26 cellular contexts compared by ENCODE assay signal in the genomic region with DNA sequence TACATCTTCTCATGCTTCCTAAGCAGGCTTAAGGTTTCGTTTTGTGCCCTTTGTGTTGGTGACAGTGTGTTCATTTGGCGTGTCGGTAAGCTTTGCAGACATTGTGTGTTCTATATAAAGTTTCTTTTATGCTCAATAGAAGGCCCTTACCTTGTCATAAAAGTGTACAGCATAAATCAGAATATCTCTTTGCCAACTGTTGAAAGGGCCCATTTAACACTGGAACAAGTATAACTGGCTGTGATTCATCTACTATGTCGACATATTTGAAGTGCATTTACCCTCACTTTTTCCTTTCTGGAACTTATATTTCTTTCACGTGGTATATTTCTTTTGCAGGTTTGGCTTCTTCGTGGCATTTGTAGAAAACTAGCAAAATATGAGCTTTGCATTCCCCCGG. TPM values are rescaled to one million over a fixed set of nuclear protein-coding genes. Genes with fewer than 3 reads are reported as not detected.
DNase-seq lines count a peak whose midpoint lies in the region; ATAC-seq, FAIRE-seq and TF ChIP-seq lines count a peak whose summit lies in the region.
"Had no signal": no experiment of that assay in that cellular context is flagged by ENCODE, and none has a peak within 500 bp of the region (broad histone marks: within the 10 kb centered on the region; RNA-seq: fewer than 3 reads in every experiment).

No MANE protein-coding gene starts in this region.

- peaks cover 77% of the 10 kb centered on the region for H3K4me1 ChIP-seq in HepG2 (ENCODE audit: insufficient read depth, low read length)
- peaks cover 0 to 17% (median 5%) of the 10 kb centered on the region in 4 donors for H3K4me1 ChIP-seq in right lobe of liver
- H3K4me1 ChIP-seq in GM23338 (ENCODE audit: insufficient read depth), result no peaks in the 10 kb centered on the region
- H3K4me1 ChIP-seq: BE2C had no signal

- POLR2A ChIA-PET in HepG2 (lab: Yijun Ruan, JAX), result no interaction called here
- POLR2A ChIA-PET in activated CD4-positive, alpha-beta memory T cell treated with anti-CD3 and anti-CD28 coated beads for 36 hours (lab: Charles Lee), result no interaction called here

- CTCF ChIA-PET in HepG2 (lab: Yijun Ruan, JAX; ENCODE audit: low intra/inter-chr PET ratio, low total read pairs), result no interaction called here
- CTCF ChIA-PET in activated CD4-positive, alpha-beta memory T cell treated with anti-CD3 and anti-CD28 coated beads for 36 hours (lab: Charles Lee), result no interaction called here

- H3K79me2 ChIP-seq in HepG2 (ENCODE audit: insufficient read depth, low read length), result peaks cover 26% of the 10 kb centered on the region
- no peaks in the 10 kb centered on the region; the same call in 1 of the 2 replicates for H3K79me2 ChIP-seq in GM23338 (replicated peaks; ENCODE audit: insufficient read depth)

- no peaks in the 10 kb centered on the region for H3K9me2 ChIP-seq in GM23338 (ENCODE audit: insufficient read depth)

- TF ChIP-seq EP300 in HepG2 (IDR thresholded peaks at IDR 0.05; ENCODE audit: low read depth in 2 of 2, low read length in 2 of 2) (no peak), HepG2 (CRISPR knock-in tag; IDR thresholded peaks at IDR 0.05; ENCODE audit: borderline replicate concordance) (no peak)

- H2AFZ ChIP-seq in HepG2 (ENCODE audit: low read length), result no peak overlapping the region
- H2AFZ ChIP-seq in GM23338, result no peak overlapping the region

- H3K9me3 ChIP-seq in HepG2 (ENCODE audit: low read length) (no peaks in the 10 kb centered on the region), right lobe of liver (no peaks in the 10 kb centered on the region)
- H3K9me3 ChIP-seq: BE2C, stomach, tibial nerve had no signal

- H3K9me3 Mint-ChIP-seq in activated CD4-positive, alpha-beta memory T cell treated with anti-CD3 and anti-CD28 coated beads for 36 hours, result no peaks in the 10 kb centered on the region
- H3K9me3 Mint-ChIP-seq in GM23338, result no peaks in the 10 kb centered on the region
- H3K9me3 Mint-ChIP-seq: activated T-helper 17 cell treated with anti-CD3 and anti-CD28 coated beads, Interleukin-2, amount 50 U/mL, for 72 hours; neural crest cell had no signal

- WGBS in HepG2 (ENCODE audit: low lambda C conversion rate), result 93% methylated on average over 7 of the region's 7 CpGs
- WGBS in right lobe of liver (ENCODE audit: insufficient coverage, low coverage, low lambda C conversion rate, missing lambda C conversion rate), result 92% methylated on average over 7 of the region's 7 CpGs

- in situ Hi-C loops in HepG2 (cut with HindIII; ENCODE audit: extremely low pct_ligation_motif_present, low pct_unique_long_range_greater_than_20kb), result no loop called here

- ATAC-seq in HepG2 (no peak), right lobe of liver (no peak), GM23338 (no peak), GM21515 (IDR thresholded peaks at IDR 0.05; ENCODE audit: unreplicated experiment) (no peak)
- ATAC-seq: activated T-helper 17 cell treated with anti-CD3 and anti-CD28 coated beads, Interleukin-2, amount 50 U/mL, for 72 hours had no signal

- intact Hi-C loops in HepG2 (cut with micrococcal nuclease; ENCODE audit: unreplicated experiment), result no loop called here
- intact Hi-C loops in right lobe of liver (cut with DNase I), result no loop called here
- intact Hi-C loops in activated CD4-positive, alpha-beta memory T cell treated with anti-CD3 and anti-CD28 coated beads for 36 hours (cut with micrococcal nuclease), result no loop called here

- TF ChIP-seq CTCF in HepG2 (CRISPR knock-in tag; IDR thresholded peaks at IDR 0.05) (no peak), right lobe of liver (IDR thresholded peaks at IDR 0.05) (no peak), GM23338 (conservative IDR thresholded peaks at IDR 0.05; ENCODE audit: low read depth in 2 of 2) (no peak)

- no peak overlapping the region for H3K4me3 Mint-ChIP-seq in activated CD4-positive, alpha-beta memory T cell treated with anti-CD3 and anti-CD28 coated beads for 36 hours
- H3K4me3 Mint-ChIP-seq in GM23338, result no peak overlapping the region
- H3K4me3 Mint-ChIP-seq: activated naive CD8-positive, alpha-beta T cell; activated T-helper 17 cell treated with anti-CD3 and anti-CD28 coated beads, Interleukin-2, amount 50 U/mL, for 72 hours; neural crest cell had no signal

- TF ChIP-seq POLR2A in HepG2 (IDR thresholded peaks at IDR 0.05; ENCODE audit: insufficient read depth in 1 of 2, low read depth in 2 of 2, low read length in 2 of 2) (no peak), right lobe of liver (IDR thresholded peaks at IDR 0.05) (no peak)

- no peak overlapping the region for H3K4me2 ChIP-seq in HepG2 (ENCODE audit: low read depth, low read length)
- H3K4me2 ChIP-seq in GM23338, result no peak overlapping the region
- H3K4me2 ChIP-seq: KMS-11 had no signal

- H3K36me3 ChIP-seq in HepG2 (replicated peaks in 1 of 2; ENCODE audit: control insufficient read depth in 1 of 2, insufficient read depth in 2 of 2, low read length in 2 of 2) (peaks cover 1 to 3% of the 10 kb centered on the region in 2 experiments; a peak in 3 of 5 replicates), right lobe of liver (no peaks in the 10 kb centered on the region), GM23338 (ENCODE audit: insufficient read depth) (no peaks in the 10 kb centered on the region)
- H3K36me3 ChIP-seq: BE2C, stomach, tibial nerve, WERI-Rb-1 had no signal

- no peak for TF ChIP-seq RAD21 in HepG2 (CRISPR knock-in tag; IDR thresholded peaks at IDR 0.05)

- no peaks in the 10 kb centered on the region for H3K27me3 Mint-ChIP-seq in activated CD4-positive, alpha-beta memory T cell treated with anti-CD3 and anti-CD28 coated beads for 36 hours
- peaks cover 2% of the 10 kb centered on the region for H3K27me3 Mint-ChIP-seq in GM23338 (ENCODE audit: insufficient read depth, low read depth, poor library complexity)
- H3K27me3 Mint-ChIP-seq: activated naive CD8-positive, alpha-beta T cell; activated T-helper 17 cell treated with anti-CD3 and anti-CD28 coated beads, Interleukin-2, amount 50 U/mL, for 72 hours had no signal

- H3K36me3 Mint-ChIP-seq in activated CD4-positive, alpha-beta memory T cell treated with anti-CD3 and anti-CD28 coated beads for 36 hours, result no peaks in the 10 kb centered on the region
- no peaks in the 10 kb centered on the region for H3K36me3 Mint-ChIP-seq in GM23338 (ENCODE audit: low read depth)

- FAIRE-seq in HepG2 (lab: Jason Lieb, UNC) (no peak), RCC 7860 (lab: Jason Lieb, UNC) (no peak)
- FAIRE-seq: GM18507, HTR-8/SVneo had no signal

- no peak overlapping the region for H3K4me3 ChIP-seq in HepG2 (replicated peaks in 1 of 3; ENCODE audit: insufficient read depth in 1 of 3, low read depth in 2 of 3, low read length in 3 of 3)
- H3K4me3 ChIP-seq in right lobe of liver, result no peak overlapping the region
- no peak overlapping the region for H3K4me3 ChIP-seq in GM23338
- H3K4me3 ChIP-seq: lung, stomach, tibial nerve had no signal

- H3K4me1 Mint-ChIP-seq in activated CD4-positive, alpha-beta memory T cell treated with anti-CD3 and anti-CD28 coated beads for 36 hours (ENCODE audit: low read depth), result no peaks in the 10 kb centered on the region
- H3K4me1 Mint-ChIP-seq in GM23338, result peaks cover 6% of the 10 kb centered on the region; the same call in 2 of the 3 replicates

- DNase-seq in HepG2 (ENCODE audit: low spot score) (no peak), right lobe of liver (no peak), iris pigment epithelial cell (ENCODE audit: low read depth) (peak; percentile 34), RCC 7860 (ENCODE audit: low spot score) (no peak), GM23338 (ENCODE audit: low spot score) (no peak)
- no peak for DNase-seq in activated CD4-positive, alpha-beta memory T cell treated with anti-CD3 and anti-CD28 coated beads for 36 hours
- DNase-seq: activated CD8-positive, alpha-beta memory T cell treated with anti-CD3 and anti-CD28 coated beads, Interleukin-2, amount 50 U/mL, for 4 hours; BE2C; erythroblast; GF-D8; GOT3; islet precursor cell; NCI-H524; stomach; T-helper 9 cell; WERI-Rb-1 had no signal

- no peak overlapping the region for H3K9ac ChIP-seq in HepG2 (ENCODE audit: insufficient read depth, low read depth, low read length)
- H3K9ac ChIP-seq: KMS-11 had no signal

- no peak overlapping the region for H3K27ac Mint-ChIP-seq in activated CD4-positive, alpha-beta memory T cell treated with anti-CD3 and anti-CD28 coated beads for 36 hours
- H3K27ac Mint-ChIP-seq in GM23338, result no peak overlapping the region
- H3K27ac Mint-ChIP-seq: activated naive CD8-positive, alpha-beta T cell; activated T-helper 17 cell treated with anti-CD3 and anti-CD28 coated beads, Interleukin-2, amount 50 U/mL, for 72 hours had no signal

- no peaks in the 10 kb centered on the region for H3F3A ChIP-seq in GM23338 (replicated peaks; ENCODE audit: low read depth)

- H3K27me3 ChIP-seq in HepG2 (ENCODE audit: control insufficient read depth in 1 of 2, insufficient read depth in 2 of 2, low read length in 2 of 2) (no peaks in the 10 kb centered on the region), right lobe of liver (no peaks in the 10 kb centered on the region), GM23338 (ENCODE audit: insufficient read depth) (no peaks in the 10 kb centered on the region)
- H3K27me3 ChIP-seq: BE2C, stomach, tibial nerve had no signal

- no TSS peak for BruUV-seq in HepG2 (replicated peaks; lab: Mats Ljungman, UMichigan)

- H3K27ac ChIP-seq in HepG2 (ENCODE audit: extremely low read length, insufficient read depth, low read length) (no peak overlapping the region), right lobe of liver (no peak overlapping the region), angular gyrus (ENCODE audit: low read depth, low read length) (peak overlapping the region; percentile 16), GM23338 (ENCODE audit: low read depth) (no peak overlapping the region)
- H3K27ac ChIP-seq: KMS-11, stomach, tibial nerve, WERI-Rb-1 had no signal

- 0 out of 2 replicates have a peak, but pooled peaks cover 3% of the 10 kb centered on the region for H4K20me1 ChIP-seq in HepG2 (ENCODE audit: insufficient read depth, low read length)
- no peaks in the 10 kb centered on the region for H4K20me1 ChIP-seq in GM23338 (replicated peaks; ENCODE audit: insufficient read depth)

RNA-seq across cellular contexts. Expression of a gene that starts 32.7 kb away (rescaled TPM):
- total RNA-seq in HepG2 (2016; rRNA removed; fragmentation: Illumina TruSeq; extraction: Trizol) (10.0 and 10.1 TPM in 2 replicates), right lobe of liver (10 to 100 TPM in 4 of 6 experiments, 1 to 10 TPM in 2; 5.9 to 18.6 (median 10.6) TPM)
- total RNA-seq in HepG2 (2016; cell fraction: cytosol; rRNA removed; fragmentation: Illumina TruSeq; extraction: Trizol; ENCODE audit: low read depth), result 2.6 and 4.1 TPM in 2 replicates
- 6.6 and 8.8 TPM in 2 replicates for total RNA-seq in HepG2 (2016; cell fraction: insoluble cytoplasmic fraction; rRNA removed; fragmentation: Illumina TruSeq; extraction: Trizol)
- total RNA-seq in HepG2 (2016; cell fraction: membrane; rRNA removed; fragmentation: Illumina TruSeq; extraction: Trizol), result 4.1 and 4.5 TPM in 2 replicates
- 8.1 and 10.7 TPM in 2 replicates for total RNA-seq in HepG2 (2016; cell fraction: nucleus; rRNA removed; fragmentation: Illumina TruSeq; extraction: Trizol)
- polyA plus RNA-seq in HepG2 (2011; rRNA removed) (16.4 and 18.4 TPM in 2 replicates), GM23338 (2016; fragmentation: Nextera tagmentation; extraction: Ambion mirVana) (4.1 and 6.0 TPM in 2 replicates)
- 13.7 and 15.2 TPM in 2 replicates for polyA plus RNA-seq in HepG2 (2011; cell fraction: cytosol; rRNA removed)
- polyA plus RNA-seq in HepG2 (2011; cell fraction: nucleus; rRNA removed), result 36.9 and 55.6 TPM in 2 replicates
- 17.7 and 30.3 TPM in 2 replicates for polyA plus RNA-seq in HepG2 (2012)
- polyA plus RNA-seq in HepG2 (2016; cell fraction: cytosol; fragmentation: Illumina TruSeq; extraction: Trizol; ENCODE audit: low read depth), result 1.3 and 1.6 TPM in 2 replicates
- polyA plus RNA-seq in HepG2 (2016; cell fraction: insoluble cytoplasmic fraction; fragmentation: Illumina TruSeq; extraction: Trizol; ENCODE audit: low read depth), result 9.2 and 12.3 TPM in 2 replicates
- polyA plus RNA-seq in HepG2 (2016; cell fraction: membrane; fragmentation: Illumina TruSeq; extraction: Trizol; ENCODE audit: low read depth), result 2.9 and 3.7 TPM in 2 replicates
- polyA plus RNA-seq in HepG2 (2016; cell fraction: nucleus; fragmentation: Illumina TruSeq; extraction: Trizol; ENCODE audit: insufficient read depth, low read depth), result 36.8 and 40.3 TPM in 2 replicates
- 1.7 and 22.0 TPM in 2 replicates for polyA minus RNA-seq in HepG2 (2011; rRNA and poly(A)+ RNA removed; ENCODE audit: low replicate concordance)
- 6.0 and 8.7 TPM in 2 replicates for polyA minus RNA-seq in HepG2 (2011; cell fraction: cytosol; rRNA and poly(A)+ RNA removed)
- polyA minus RNA-seq in HepG2 (2011; cell fraction: nucleus; rRNA and poly(A)+ RNA removed), result 31.8 and 34.1 TPM in 2 replicates
- total RNA-seq in activated CD4-positive, alpha-beta memory T cell treated with anti-CD3 and anti-CD28 coated beads for 36 hours, result 1 to 10 TPM; 1.2 to 1.3 TPM
- total RNA-seq in GM23338 (2014; rRNA removed; shearing (Covaris generic)), result 12.4 and 17.1 TPM in 2 replicates
